In the genomic region with DNA sequence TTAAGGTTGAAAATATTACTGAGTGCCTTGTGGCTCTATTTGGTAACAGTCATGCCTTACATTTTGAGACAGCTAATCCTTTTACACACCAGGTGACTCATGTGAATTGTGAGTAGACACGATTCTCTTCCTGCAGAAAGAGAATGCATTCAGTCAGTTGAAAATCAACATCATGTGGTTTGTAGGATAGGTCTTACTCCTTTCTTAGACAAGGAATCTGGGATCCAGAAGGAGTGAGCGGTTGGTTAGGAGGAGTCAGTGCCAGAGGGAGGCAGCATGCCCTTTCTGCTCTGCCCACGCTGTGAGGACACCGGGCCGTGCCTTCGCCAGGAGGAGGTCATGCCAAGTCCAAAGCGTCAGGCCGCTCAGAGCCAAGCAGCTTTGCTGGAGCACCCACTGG, we compare ENCODE assay signal across 13 cellular contexts. TPM values are rescaled to one million over a fixed set of nuclear protein-coding genes. Genes with fewer than 3 reads are reported as not detected.
DNase-seq lines count a peak whose midpoint lies in the region; ATAC-seq, FAIRE-seq and TF ChIP-seq lines count a peak whose summit lies in the region.
"Had no signal": no experiment of that assay in that cellular context is flagged by ENCODE, and none has a peak within 500 bp of the region (broad histone marks: within the 10 kb centered on the region; RNA-seq: fewer than 3 reads in every experiment).

No MANE protein-coding gene starts in this region.

- H3K4me1 ChIP-seq in GM12878 (ENCODE audit: control insufficient read depth, insufficient read depth, low read length): peaks cover 37% of the 10 kb centered on the region

- POLR2A ChIA-PET in GM12878 (lab: Charles Lee): interaction anchor here (0.7 to 1.2 kb wide), 3 partner anchors 24 to 42 kb away, joined by 3 to 4 read pairs (median 3); no protein-coding TSS in a partner anchor

- ATAC-seq in GM12878 (no peak), left ventricle myocardium superior (peak; percentile 99), GM21515 (IDR thresholded peaks at IDR 0.05; ENCODE audit: unreplicated experiment) (no peak), GM19452 (IDR thresholded peaks at IDR 0.05; ENCODE audit: unreplicated experiment) (no peak)
- no peak for ATAC-seq in stimulated activated naive B cell treated with anti-CD40 and anti-IgM and Interleukin-4, amounts not matched to agents 10 μg/mL and 1 μg/mL and 100 μg/mL, for 72 hours (replicated peaks)
- ATAC-seq: naive thymus-derived CD4-positive, alpha-beta T cell had no signal

- peak overlapping the region; percentile 17 for H3K4me2 ChIP-seq in GM12878 (ENCODE audit: control insufficient read depth, insufficient read depth)

- H3K9ac ChIP-seq in GM12878 (ENCODE audit: control insufficient read depth, insufficient read depth, low read length): no peak overlapping the region

- peak overlapping the region; percentile 2; the same call in 1 of the 2 replicates for H3K27ac ChIP-seq in GM12878 (ENCODE audit: control insufficient read depth, insufficient read depth)
- H3K27ac ChIP-seq: ascending aorta had no signal

- no peaks in the 10 kb centered on the region for H3K27me3 Mint-ChIP-seq in activated naive CD4-positive, alpha-beta T cell treated with anti-CD3 and anti-CD28 coated beads for 36 hours (ENCODE audit: low read depth)
- H3K27me3 Mint-ChIP-seq in stimulated activated naive B cell treated with anti-CD40 and anti-IgM and Interleukin-4, amounts not matched to agents 10 μg/mL and 1 μg/mL and 100 μg/mL, for 72 hours: no peaks in the 10 kb centered on the region
- H3K27me3 Mint-ChIP-seq: activated CD4-positive, alpha-beta T cell treated with anti-CD3 and anti-CD28 coated beads, Interleukin-2, amount 10 ng/mL, durations not matched to agents 7 days and 5 days; naive thymus-derived CD4-positive, alpha-beta T cell had no signal

- H3K27me3 ChIP-seq in GM12878 (replicated peaks in 1 of 2; ENCODE audit: control insufficient read depth in 2 of 2, insufficient read depth in 2 of 2, low read length in 1 of 2): no peaks in the 10 kb centered on the region
- H3K27me3 ChIP-seq: ascending aorta, BE2C had no signal

- peaks cover 7% of the 10 kb centered on the region; the same call in 1 of the 2 replicates for H4K20me1 ChIP-seq in GM12878 (ENCODE audit: control insufficient read depth, insufficient read depth)

- H3K4me1 Mint-ChIP-seq in activated naive CD4-positive, alpha-beta T cell treated with anti-CD3 and anti-CD28 coated beads for 36 hours (ENCODE audit: low read depth): peaks cover 85% of the 10 kb centered on the region
- peaks cover 42 to 77% of the 10 kb centered on the region in 2 donors for H3K4me1 Mint-ChIP-seq in stimulated activated naive B cell treated with anti-CD40 and anti-IgM and Interleukin-4, amounts not matched to agents 10 μg/mL and 1 μg/mL and 100 μg/mL, for 72 hours

- no peak overlapping the region for H3K4me3 ChIP-seq in GM12878
- H3K4me3 ChIP-seq: ascending aorta had no signal

- BruUV-seq in GM12878 (replicated peaks; lab: Mats Ljungman, UMichigan): no TSS peak

- H3K36me3 Mint-ChIP-seq in activated naive CD4-positive, alpha-beta T cell treated with anti-CD3 and anti-CD28 coated beads for 36 hours (ENCODE audit: low read depth): peaks cover 26% of the 10 kb centered on the region
- H3K36me3 Mint-ChIP-seq in stimulated activated naive B cell treated with anti-CD40 and anti-IgM and Interleukin-4, amounts not matched to agents 10 μg/mL and 1 μg/mL and 100 μg/mL, for 72 hours: peaks cover 13 to 26% of the 10 kb centered on the region in 2 donors

- H3K79me2 ChIP-seq in GM12878 (ENCODE audit: control insufficient read depth, insufficient read depth, low read length): peaks cover 97% of the 10 kb centered on the region

- no peaks in the 10 kb centered on the region for H3K9me3 ChIP-seq in GM12878 (replicated peaks; ENCODE audit: control insufficient read depth, insufficient read depth, low read length)
- H3K9me3 ChIP-seq: ascending aorta, BE2C had no signal

- no peak for TF ChIP-seq POLR2A in GM12878 (IDR thresholded peaks at IDR 0.05; ENCODE audit: low read depth, low read length)

- FAIRE-seq in GM12878 (lab: Jason Lieb, UNC): no peak

- SMC1A ChIA-PET in GM12878 (lab: Charles Lee; ENCODE audit: uncharacterized antibody, unreplicated experiment): interaction anchor here (0.9 to 1.1 kb wide), 5 partner anchors 15 to 28 kb away, joined by 3 to 4 read pairs (median 3); no protein-coding TSS in a partner anchor

- peak overlapping the region; percentile 68 for H3K27ac Mint-ChIP-seq in activated naive CD4-positive, alpha-beta T cell treated with anti-CD3 and anti-CD28 coated beads for 36 hours
- H3K27ac Mint-ChIP-seq in stimulated activated naive B cell treated with anti-CD40 and anti-IgM and Interleukin-4, amounts not matched to agents 10 μg/mL and 1 μg/mL and 100 μg/mL, for 72 hours: peak overlapping the region; percentile 39

- no peak for TF ChIP-seq RAD21 in GM12878 (IDR thresholded peaks at IDR 0.05; ENCODE audit: insufficient read depth, low read depth, low read length)

- no peak overlapping the region for H3K4me3 Mint-ChIP-seq in activated naive CD4-positive, alpha-beta T cell treated with anti-CD3 and anti-CD28 coated beads for 36 hours
- peak overlapping the region in 1 of 2 donors; percentile 37 for H3K4me3 Mint-ChIP-seq in stimulated activated naive B cell treated with anti-CD40 and anti-IgM and Interleukin-4, amounts not matched to agents 10 μg/mL and 1 μg/mL and 100 μg/mL, for 72 hours
- H3K4me3 Mint-ChIP-seq: activated CD4-positive, alpha-beta T cell treated with anti-CD3 and anti-CD28 coated beads, Interleukin-2, amount 10 ng/mL, durations not matched to agents 7 days and 5 days; naive thymus-derived CD4-positive, alpha-beta T cell had no signal

- no peak overlapping the region for H2AFZ ChIP-seq in GM12878 (ENCODE audit: control insufficient read depth, low read depth, low read length)

- DNase-seq in activated naive CD4-positive, alpha-beta T cell treated with anti-CD3 and anti-CD28 coated beads for 36 hours: no peak
- DNase-seq in activated naive CD4-positive, alpha-beta T cell treated with anti-CD3 and anti-CD28 coated beads, Interleukin-2, amount 50 U/mL, for 16 hours: no peak
- no peak for DNase-seq in GM12878 (ENCODE audit: low read depth, low spot score)
- peak; percentile 80 for DNase-seq in left ventricle myocardium superior
- no peak for DNase-seq in stimulated activated naive B cell treated with anti-CD40 and anti-IgM and Interleukin-4, amounts not matched to agents 10 μg/mL and 1 μg/mL and 100 μg/mL, for 72 hours
- no peak for DNase-seq in stimulated activated CD8-positive, alpha-beta memory T cell treated with anti-CD3 and anti-CD28 coated beads, Interleukin-4, amount 100 ng/mL, for 48 hours
- DNase-seq: activated CD4-positive, alpha-beta T cell treated with anti-CD3 and anti-CD28 coated beads, Interleukin-2, amount 10 ng/mL, durations not matched to agents 7 days and 5 days; BE2C; naive thymus-derived CD4-positive, alpha-beta T cell; NCI-H1105 treated with DMSO at 0.1 percent for 48 hours had no signal

- in situ Hi-C loops in GM12878 (cut with MboI): no loop called here

- H3K36me3 ChIP-seq in GM12878 (ENCODE audit: control insufficient read depth in 2 of 2, insufficient read depth in 2 of 2, low read length in 1 of 2): peaks cover 6 to 16% of the 10 kb centered on the region in 2 experiments; a peak in 3 of 4 replicates
- H3K36me3 ChIP-seq: ascending aorta, BE2C had no signal

- CTCF ChIA-PET in activated naive CD4-positive, alpha-beta T cell treated with anti-CD3 and anti-CD28 coated beads for 36 hours (lab: Charles Lee): interaction anchor here (0.8 to 1.1 kb wide), 2 partner anchors 19 to 130 kb away, joined by 3 to 4 read pairs; no protein-coding TSS in a partner anchor
- CTCF ChIA-PET in GM12878 (lab: Yijun Ruan, JAX): interaction anchor here (0.8 to 1.0 kb wide), 2 partner anchors 44 to 93 kb away, joined by 3 read pairs; no protein-coding TSS in a partner anchor

- intact Hi-C loops in activated naive CD4-positive, alpha-beta T cell treated with anti-CD3 and anti-CD28 coated beads for 36 hours (cut with micrococcal nuclease): no loop called here
- intact Hi-C loops in GM12878 (cut with micrococcal nuclease; ENCODE audit: unreplicated experiment): no loop called here
- intact Hi-C loops in left ventricle myocardium superior (cut with micrococcal nuclease): no loop called here

- TF ChIP-seq EP300 in GM12878 (IDR thresholded peaks at IDR 0.05; ENCODE audit: borderline replicate concordance in 1 of 2, control insufficient read depth in 1 of 2, low read depth in 2 of 2, low read length in 2 of 2): no peak

- no peak for TF ChIP-seq CTCF in GM12878 (IDR thresholded peaks at IDR 0.05 in 2 of 3, conservative IDR thresholded peaks at IDR 0.05 in 1 of 3; ENCODE audit: control insufficient read depth in 2 of 3, extremely low read depth in 1 of 3, insufficient read depth in 1 of 3, low read depth in 3 of 3, low read length in 3 of 3)

- 85% methylated on average over 8 of the region's 8 CpGs for WGBS in GM12878 (ENCODE audit: insufficient coverage, insufficient replicate concordance, low lambda C conversion rate, missing lambda C conversion rate)

- RAD21 ChIA-PET in GM12878 (lab: Charles Lee; ENCODE audit: unreplicated experiment): no interaction called here

- H3K9me3 Mint-ChIP-seq in activated naive CD4-positive, alpha-beta T cell treated with anti-CD3 and anti-CD28 coated beads for 36 hours: no peaks in the 10 kb centered on the region
- no peaks in the 10 kb centered on the region for H3K9me3 Mint-ChIP-seq in stimulated activated naive B cell treated with anti-CD40 and anti-IgM and Interleukin-4, amounts not matched to agents 10 μg/mL and 1 μg/mL and 100 μg/mL, for 72 hours
- H3K9me3 Mint-ChIP-seq: activated CD4-positive, alpha-beta T cell treated with anti-CD3 and anti-CD28 coated beads, Interleukin-2, amount 10 ng/mL, durations not matched to agents 7 days and 5 days; naive thymus-derived CD4-positive, alpha-beta T cell had no signal

RNA-seq across cellular contexts. Expression of gene TRAF3, which starts 47.6 kb away (rescaled TPM):
- 10 to 100 TPM; 74.4 to 76.8 TPM for total RNA-seq in activated naive CD4-positive, alpha-beta T cell treated with anti-CD3 and anti-CD28 coated beads for 36 hours
- 156 and 174 TPM in 2 replicates for total RNA-seq in GM12878 (2013; cell fraction: nucleolus; rRNA removed)
- 33.3 and 40.3 TPM in 2 replicates for total RNA-seq in GM12878 (2014; rRNA removed)
- 34.3 and 36.5 TPM in 2 replicates for total RNA-seq in GM12878 (2014; rRNA removed; fragmentation: Illumina TruSeq; extraction: Trizol)
- 55.2 and 60.1 TPM in 2 replicates for total RNA-seq in GM12878 (2021)
- polyA plus RNA-seq in GM12878 (2011; ENCODE audit: low read depth): 27.5 TPM
- 66.3 and 70.1 TPM in 2 replicates for polyA plus RNA-seq in GM12878 (2011; rRNA removed)
- polyA plus RNA-seq in GM12878 (2011; cell fraction: cytosol; rRNA removed): 68.7 and 74.7 TPM in 2 replicates
- 140 and 141 TPM in 2 replicates for polyA plus RNA-seq in GM12878 (2011; cell fraction: nucleus; rRNA removed)
- 47.2 and 61.2 TPM in 2 replicates for polyA plus RNA-seq in GM12878 (2012)
- 18.1 and 33.6 TPM in 2 replicates for polyA plus RNA-seq in GM12878 (2014; fragmentation: Illumina TruSeq; extraction: Trizol)
- polyA plus RNA-seq in GM12878 (2014; fragmentation: Nextera tagmentation; extraction: Ambion mirVana): 1 to 10 TPM; 3.0 to 4.0 TPM
- polyA plus RNA-seq in GM12878 (2014; rRNA removed): 46.1 and 46.3 TPM in 2 replicates
- polyA plus RNA-seq in GM12878 (2016; fragmentation: Nextera tagmentation; extraction: Ambion mirVana): 10 to 100 TPM; 36.4 to 40.9 TPM
- 147 and 149 TPM in 2 replicates for polyA minus RNA-seq in GM12878 (2011; rRNA and poly(A)+ RNA removed)
- polyA minus RNA-seq in GM12878 (2011; cell fraction: cytosol; rRNA and poly(A)+ RNA removed): 32.7 and 34.7 TPM in 2 replicates
- 56.5 and 77.2 TPM in 2 replicates for polyA minus RNA-seq in GM12878 (2011; cell fraction: nucleus; rRNA and poly(A)+ RNA removed)
- 11.6 TPM for total RNA-seq in left ventricle myocardium superior
